In the genomic region with DNA sequence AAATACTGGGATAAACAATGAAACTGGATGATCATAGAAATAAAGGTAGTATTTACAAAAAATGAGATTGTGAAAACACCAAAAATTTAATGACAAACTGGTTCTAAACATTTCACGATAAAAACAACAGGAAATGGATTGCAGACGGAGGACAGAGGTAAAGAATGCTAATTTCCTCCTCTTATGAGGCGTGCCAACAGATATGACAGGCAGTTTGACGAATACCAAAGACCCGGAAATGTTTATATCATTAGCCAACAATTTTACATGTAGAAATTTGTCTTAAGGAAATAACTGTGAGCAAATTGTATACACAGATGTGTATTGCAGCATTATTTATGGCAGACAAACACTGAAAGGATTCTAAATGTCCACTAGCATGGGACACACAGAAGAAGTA, we compare ENCODE assay signal across 24 cellular contexts.
"Had no signal": no experiment of that assay in that cellular context is flagged by ENCODE, and none has a peak within 500 bp of the region (broad histone marks: within the 10 kb centered on the region; RNA-seq: fewer than 3 reads in every experiment).

No MANE protein-coding gene starts in this region.

- H3K27me3 ChIP-seq: ascending aorta, brain microvascular endothelial cell, gastrocnemius medialis, ovary, right atrium auricular region, upper lobe of right lung had no signal

- H3K9me3 ChIP-seq: ascending aorta, gastrocnemius medialis, lower lobe of right lung, ovary, prostate gland had no signal

- ATAC-seq: activated CD8-positive, alpha-beta memory T cell treated with anti-CD3 and anti-CD28 coated beads, Interleukin-2, amount 10 ng/mL, durations not matched to agents 7 days and 5 days; activated CD8-positive, alpha-beta T cell treated with anti-CD3 and anti-CD28 coated beads for 36 hours; gastrocnemius medialis; lower lobe of right lung; natural killer cell; SK-N-SH treated with all-trans-retinoic acid at 6 μM for 48 hours; stimulated activated naive CD8-positive, alpha-beta T cell treated with anti-CD3 and anti-CD28 coated beads, Interleukin-15, Interleukin-2, amounts not matched to agents 100 U/mL and 50 U/mL, for 24 hours; upper lobe of right lung had no signal

- H3K4me3 ChIP-seq: ascending aorta, coronary artery, gastrocnemius medialis, lower lobe of right lung, ovary, prostate gland, right atrium auricular region, upper lobe of right lung had no signal

- DNase-seq: activated CD4-positive, alpha-beta T cell treated with anti-CD3 and anti-CD28 coated beads, Interleukin-2, amount 10 ng/mL, durations not matched to agents 7 days and 5 days; activated CD4-positive, CD25-positive, alpha-beta regulatory T cell treated with anti-CD3 and anti-CD28 coated beads, Interleukin-2, amount 50 U/mL, for 72 hours; activated CD8-positive, alpha-beta memory T cell treated with anti-CD3 and anti-CD28 coated beads, Interleukin-2, amount 10 ng/mL, durations not matched to agents 7 days and 5 days; activated CD8-positive, alpha-beta T cell treated with anti-CD3 and anti-CD28 coated beads for 36 hours; activated gamma-delta T cell treated with Interleukin-2 at 50 U/mL for 16 hours; activated T-cell treated with anti-CD3 and anti-CD28 coated beads for 4 hours; brain microvascular endothelial cell; cerebellar nuclear complex; gastrocnemius medialis; head of caudate nucleus; islet precursor cell; lower lobe of right lung; midbrain; natural killer cell; ovary; stimulated activated CD4-positive, alpha-beta T cell treated with anti-CD3 and anti-CD28 coated beads, Interleukin-4, amount 100 ng/mL, for 24 hours; stimulated activated naive CD8-positive, alpha-beta T cell treated with anti-CD3 and anti-CD28 coated beads, Interleukin-15, Interleukin-2, amounts not matched to agents 100 U/mL and 50 U/mL, for 24 hours; upper lobe of right lung; WERI-Rb-1 had no signal

- H3K27ac ChIP-seq: ascending aorta, brain microvascular endothelial cell, coronary artery, gastrocnemius medialis, lower lobe of right lung, ovary, prostate gland, right atrium auricular region, upper lobe of right lung, WERI-Rb-1 had no signal

- H3K4me1 ChIP-seq: ascending aorta, gastrocnemius medialis, lower lobe of right lung, prostate gland, right atrium auricular region, upper lobe of right lung had no signal

- H3K36me3 ChIP-seq: ascending aorta, brain microvascular endothelial cell, gastrocnemius medialis, lower lobe of right lung, ovary, prostate gland, right atrium auricular region, upper lobe of right lung, WERI-Rb-1 had no signal
